Comparison of ENCODE assay signal across 8 cellular contexts in genomic region chr13:51286135-51287002, GRCh38. TPM values are rescaled to one million over a fixed set of nuclear protein-coding genes. Genes with fewer than 3 reads are reported as not detected.
A peak's percentile ranks its signal among the peaks of the same experiment; 100 is the strongest.
DNase-seq lines count a peak whose midpoint lies in the region; ATAC-seq lines count a peak whose summit lies in the region.

No MANE protein-coding gene starts in this region.

- H3K4me1 Mint-ChIP-seq in central memory CD8-positive, alpha-beta T cell: no peaks in the 10 kb centered on the region

- H3K36me3 Mint-ChIP-seq in central memory CD8-positive, alpha-beta T cell (ENCODE audit: insufficient read depth): no peaks in the 10 kb centered on the region

- H3K9me3 Mint-ChIP-seq in central memory CD8-positive, alpha-beta T cell: no peaks in the 10 kb centered on the region

- DNase-seq in GDM1 (lab: John Stamatoyannopoulos, UW): peak; percentile 63
- DNase-seq in NCI-H2227 treated with DMSO at 0.1 percent for 48 hours (lab: John Stamatoyannopoulos, UW): peak; percentile 57
- DNase-seq in activated CD4-positive, alpha-beta T cell treated with anti-CD3 and anti-CD28 coated beads for 24 hours (ENCODE audit: low read depth in 2 of 2): peak; percentile 59 to 71
- peak; percentile 46 to 50 for DNase-seq in central memory CD8-positive, alpha-beta T cell (ENCODE audit: low spot score in 2 of 2)
- DNase-seq in left colon: peak; percentile 61 to 85
- DNase-seq in stimulated activated CD4-positive, alpha-beta T cell treated with anti-CD3 and anti-CD28 coated beads, Interleukin-4, amount 100 ng/mL, for 1 hour: peak; percentile 77

- H3K27me3 Mint-ChIP-seq in central memory CD8-positive, alpha-beta T cell: peaks cover 22% of the 10 kb centered on the region

- H3K27ac Mint-ChIP-seq in central memory CD8-positive, alpha-beta T cell (ENCODE audit: low read depth): no peak overlapping the region

- ATAC-seq in HG02642 (IDR thresholded peaks at IDR 0.05; ENCODE audit: poor library complexity, unreplicated experiment) (peak; percentile 71), left colon (peak; percentile 88), GM18519 (IDR thresholded peaks at IDR 0.05; ENCODE audit: low FRiP score, unreplicated experiment) (no peak)
- ATAC-seq in central memory CD8-positive, alpha-beta T cell (replicated peaks; ENCODE audit: extremely low read depth, poor library complexity, severe bottlenecking): peak; percentile 60

- H3K4me3 Mint-ChIP-seq in central memory CD8-positive, alpha-beta T cell: no peak overlapping the region

- intact Hi-C loops in left colon (cut with DNase I, micrococcal nuclease): loop anchor here in 1 of 2 donors (2.0 to 5.0 kb wide), 2 partner anchors 64 to 138 kb away; partner anchors contain the start of gene FAM124A

RNA-seq across cellular contexts. Expression of gene SERPINE3, which starts 53.1 kb away (rescaled TPM):
- total RNA-seq in left colon: not detected
